Comparison of ENCODE assay signal across 8 cellular contexts in genomic region chr3:19348929-19349564, GRCh38.
DNase-seq lines count a peak whose midpoint lies in the region; TF ChIP-seq lines count a peak whose summit lies in the region.

No MANE protein-coding gene starts in this region.

- H3K9me3 Mint-ChIP-seq in nephron = peaks cover 11% of the 10 kb centered on the region

- no peaks in the 10 kb centered on the region for H3K36me3 ChIP-seq in GM06990 (ENCODE audit: control insufficient read depth, insufficient read depth, low read length)

- DNase-seq in A172 (ENCODE audit: low spot score) = peak; percentile 19
- DNase-seq in GM06990 (ENCODE audit: extremely low read depth, insufficient read length) = no peak
- DNase-seq in HEK293T (ENCODE audit: extremely low spot score) = peak; percentile 36
- DNase-seq in MV-4-11 (lab: John Stamatoyannopoulos, UW) = peak; percentile 1
- peak; percentile 17 for DNase-seq in cerebellum (ENCODE audit: low spot score)
- no peak for DNase-seq in DMS153 treated with DMSO at 0.1 percent for 48 hours (lab: John Stamatoyannopoulos, UW; ENCODE audit: unreplicated experiment)
- no peak for DNase-seq in KG1 (lab: John Stamatoyannopoulos, UW)

- H3K27ac Mint-ChIP-seq in nephron = peak overlapping the region in 1 of 3 experiments; percentile 0

- POLR2A ChIA-PET in HEK293T (lab: Yijun Ruan, JAX) = no interaction called here

- no peaks in the 10 kb centered on the region for H3K36me3 Mint-ChIP-seq in nephron (ENCODE audit: low read depth)

- H3K27me3 ChIP-seq in GM06990 (replicated peaks; ENCODE audit: control insufficient read depth, insufficient read depth, low read length) = no peaks in the 10 kb centered on the region

- H3K4me3 ChIP-seq in GM06990 (replicated peaks; ENCODE audit: low read depth, low read length) = no peak overlapping the region

- TF ChIP-seq CTCF in GM06990 (IDR thresholded peaks at IDR 0.05; ENCODE audit: insufficient read depth, low read length, poor library complexity, severe bottlenecking) (peak; percentile 74), nephron (IDR thresholded peaks at IDR 0.05; ENCODE audit: unreplicated experiment in 3 of 3) (peak; percentile 53 to 71 (median 65))

- CTCF ChIA-PET in HEK293T (lab: Yijun Ruan, JAX) = interaction anchor here (0.5 to 1.3 kb wide), 6 partner anchors 135 to 837 kb away, joined by 3 to 12 read pairs (median 3); no protein-coding TSS in a partner anchor

- H3K4me3 Mint-ChIP-seq in nephron = no peak overlapping the region

- no peaks in the 10 kb centered on the region for H3K4me1 Mint-ChIP-seq in nephron

- no peaks in the 10 kb centered on the region for H3K27me3 Mint-ChIP-seq in nephron (ENCODE audit: low read depth)

TF ChIP-seq in HEK293T, 16 proteins besides CTCF, POLR2A, EP300 and RAD21:
- TF ChIP-seq HDGF (IDR thresholded peaks at IDR 0.05; ENCODE audit: borderline replicate concordance) = no peak
- TF ChIP-seq LEF1 (IDR thresholded peaks at IDR 0.05; ENCODE audit: borderline replicate concordance) = no peak
- no peak for TF ChIP-seq PKNOX1 (IDR thresholded peaks at IDR 0.05)
- no peak for TF ChIP-seq FOXM1 (IDR thresholded peaks at IDR 0.05; ENCODE audit: borderline replicate concordance)
- no peak for TF ChIP-seq L3MBTL2 (conservative IDR thresholded peaks at IDR 0.05)
- TF ChIP-seq ZNF384 (IDR thresholded peaks at IDR 0.05) = no peak
TF ChIP-seq in HEK293T: peak in this region for 0.

Comparison
In these comparisons a context has a peak if more than half of its experiments do, and no peak if none do; other contexts are left out.
1. DNase-seq: peak in A172 (single experiment), HEK293T (single experiment), MV-4-11 (single experiment) and cerebellum (single experiment); none in GM06990 (single experiment), DMS153 treated with DMSO at 0.1 percent for 48 hours (single experiment) and KG1 (single experiment).